In genomic region chr6:50143011-50143719, GRCh38 we compare ENCODE assay signal across 21 cellular contexts.
A peak's percentile ranks its signal among the peaks of the same experiment; 100 is the strongest.
DNase-seq lines count a peak whose midpoint lies in the region; ATAC-seq and TF ChIP-seq lines count a peak whose summit lies in the region.
"Had no signal": no experiment of that assay in that cellular context is flagged by ENCODE, and none has a peak within 500 bp of the region (broad histone marks: within the 10 kb centered on the region; RNA-seq: fewer than 3 reads in every experiment).

No MANE protein-coding gene starts in this region.

- no peak for ATAC-seq in HG02981 (IDR thresholded peaks at IDR 0.05; ENCODE audit: unreplicated experiment)
- no peak for ATAC-seq in lower lobe of right lung
- no peak for ATAC-seq in HG02610 (IDR thresholded peaks at IDR 0.05; ENCODE audit: unreplicated experiment)
- ATAC-seq: GM12878, HCT116 had no signal

- H3K9me3 ChIP-seq in lower lobe of right lung: no peaks in the 10 kb centered on the region
- H3K9me3 ChIP-seq: BE2C had no signal

- H3K4me3 ChIP-seq in AG10803 (ENCODE audit: low read length) (no peak overlapping the region), lower lobe of right lung (no peak overlapping the region)
- H3K4me3 ChIP-seq: GM12878, GM23248 had no signal

- H3K27ac ChIP-seq in lower lobe of right lung: no peak overlapping the region
- H3K27ac ChIP-seq: GM23248 had no signal

- TF ChIP-seq CTCF in AG10803 (conservative IDR thresholded peaks at IDR 0.05; ENCODE audit: low read length) (no peak), lower lobe of right lung (IDR thresholded peaks at IDR 0.05) (no peak)

- no peaks in the 10 kb centered on the region for H3K4me1 ChIP-seq in lower lobe of right lung
- H3K4me1 ChIP-seq: BE2C had no signal

- no peaks in the 10 kb centered on the region for H3K27me3 ChIP-seq in lower lobe of right lung (ENCODE audit: low read depth)
- H3K27me3 ChIP-seq: BE2C had no signal

- H3K36me3 ChIP-seq in lower lobe of right lung: no peaks in the 10 kb centered on the region
- H3K36me3 ChIP-seq: BE2C had no signal

- intact Hi-C loops in lower lobe of right lung (cut with DNase I): no loop called here

- peak; percentile 8 for DNase-seq in AG10803 (ENCODE audit: low read depth)
- DNase-seq in HT1080 (ENCODE audit: low read depth): peak; percentile 67
- DNase-seq in SW480 (ENCODE audit: low spot score): peak; percentile 11
- DNase-seq in renal cortical epithelial cell (ENCODE audit: low read depth): peak; percentile 29
- DNase-seq in lower lobe of right lung: no peak
- DNase-seq: BE2C; Calu3; CD4-positive, alpha-beta T cell; GM23248; Karpas-422; MV-4-11; NCI-H1417; NCI-H1930; NCI-H526 treated with DMSO at 0.1 percent for 48 hours; NK-92 treated with Interleukin-12 subunit alpha and Interleukin-12 subunit beta, amount 100 ng/mL, for 24 hours; RPMI8226; SIG-M5 had no signal
